In genomic region chr10:86461963-86462804, GRCh38 we compare ENCODE assay signal across 15 cellular contexts.
"Had no signal": no experiment of that assay in that cellular context is flagged by ENCODE, and none has a peak within 500 bp of the region (broad histone marks: within the 10 kb centered on the region; RNA-seq: fewer than 3 reads in every experiment).

No MANE protein-coding gene starts in this region.

- H3K27ac Mint-ChIP-seq: activated naive CD4-positive, alpha-beta T cell treated with anti-CD3 and anti-CD28 coated beads for 36 hours; nephron had no signal

- H3K27ac ChIP-seq: hepatocyte, left lung, upper lobe of right lung had no signal

- H3K4me1 ChIP-seq: left lung, upper lobe of right lung had no signal

- H3K4me2 ChIP-seq: hepatocyte had no signal

- H3K4me3 Mint-ChIP-seq: activated CD4-positive, alpha-beta memory T cell treated with anti-CD3 and anti-CD28 coated beads, Interleukin-2, amount 10 ng/mL, durations not matched to agents 7 days and 5 days; activated naive CD4-positive, alpha-beta T cell treated with anti-CD3 and anti-CD28 coated beads for 36 hours; central memory CD8-positive, alpha-beta T cell; nephron had no signal

- H3K4me3 ChIP-seq: hepatocyte, left lung, upper lobe of right lung had no signal

- H3K27me3 Mint-ChIP-seq: activated CD4-positive, alpha-beta memory T cell treated with anti-CD3 and anti-CD28 coated beads, Interleukin-2, amount 10 ng/mL, durations not matched to agents 7 days and 5 days; central memory CD8-positive, alpha-beta T cell had no signal

- H2AFZ ChIP-seq: hepatocyte had no signal

- H3K27me3 ChIP-seq: hepatocyte, left lung, upper lobe of right lung had no signal

- H3K9me3 ChIP-seq: left lung, upper lobe of right lung had no signal

- H3K9me3 Mint-ChIP-seq: activated CD4-positive, alpha-beta memory T cell treated with anti-CD3 and anti-CD28 coated beads, Interleukin-2, amount 10 ng/mL, durations not matched to agents 7 days and 5 days; activated naive CD4-positive, alpha-beta T cell treated with anti-CD3 and anti-CD28 coated beads for 36 hours; central memory CD8-positive, alpha-beta T cell; nephron had no signal

- DNase-seq: activated CD4-positive, alpha-beta memory T cell treated with anti-CD3 and anti-CD28 coated beads, Interleukin-2, amount 10 ng/mL, durations not matched to agents 7 days and 5 days; activated CD4-positive, alpha-beta T cell treated with anti-CD3 and anti-CD28 coated beads for 1 hour; activated CD8-positive, alpha-beta memory T cell treated with anti-CD3 and anti-CD28 coated beads, Interleukin-2, amount 50 U/mL, for 48 hours; activated naive CD4-positive, alpha-beta T cell treated with anti-CD3 and anti-CD28 coated beads for 36 hours; cortex of kidney; effector memory CD4-positive, alpha-beta T cell; islet precursor cell; left lung; stimulated activated CD4-positive, alpha-beta T cell treated with anti-CD3 and anti-CD28 coated beads, Interleukin-4, amount 100 ng/mL, for 1 hour; stimulated activated CD8-positive, alpha-beta memory T cell treated with anti-CD3 and anti-CD28 coated beads, Interleukin-4, amount 100 ng/mL, for 48 hours; stimulated activated naive CD8-positive, alpha-beta T cell treated with anti-CD3 and anti-CD28 coated beads, Interleukin-15, Interleukin-2, amounts not matched to agents 100 U/mL and 50 U/mL, for 24 hours; upper lobe of right lung had no signal

- H3K4me1 Mint-ChIP-seq: activated CD4-positive, alpha-beta memory T cell treated with anti-CD3 and anti-CD28 coated beads, Interleukin-2, amount 10 ng/mL, durations not matched to agents 7 days and 5 days; central memory CD8-positive, alpha-beta T cell; nephron had no signal
